In the genomic region with DNA sequence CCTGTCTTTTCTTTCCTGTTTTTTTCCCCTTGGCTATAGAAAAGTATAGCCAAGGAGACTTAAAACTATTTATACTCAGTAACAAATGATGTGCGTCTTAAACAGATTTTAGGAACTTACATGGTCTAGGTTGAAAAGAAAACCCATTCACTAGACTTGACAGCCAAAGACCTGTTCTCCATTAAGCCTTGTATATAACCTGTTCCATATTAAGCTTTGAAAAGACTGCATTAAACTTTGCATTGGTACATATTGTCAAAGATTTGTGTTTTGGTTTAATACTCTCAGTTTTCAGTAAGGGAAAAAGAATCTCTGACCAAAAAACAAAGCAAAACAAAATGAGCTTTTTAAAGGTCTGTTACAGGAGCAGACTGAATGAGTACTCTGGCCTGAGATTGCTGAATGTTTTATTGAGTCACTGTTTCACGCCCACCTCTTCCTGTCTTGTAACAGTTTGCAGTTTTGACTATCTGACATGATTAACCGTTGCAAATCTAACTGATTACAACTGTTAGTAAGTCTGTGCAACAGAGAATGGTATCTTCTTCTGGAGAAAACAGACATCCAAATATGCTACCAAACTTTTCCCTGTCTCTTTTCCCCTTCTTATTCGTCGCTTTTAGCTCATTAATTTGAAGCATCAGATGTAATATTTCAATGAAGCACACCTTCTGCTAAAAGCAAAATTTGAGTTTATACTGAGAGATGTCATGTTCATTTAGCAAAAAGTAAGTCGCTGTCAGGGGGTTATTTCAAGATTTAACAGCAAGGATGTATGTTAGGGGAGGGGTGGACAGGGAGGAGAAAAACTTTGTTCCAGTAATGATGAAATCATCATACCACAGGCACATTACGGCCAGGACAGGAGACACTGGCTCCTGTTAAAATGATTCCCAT, we compare ENCODE assay signal across 1 cellular context.
TF ChIP-seq lines count a peak whose summit lies in the region.

No MANE protein-coding gene starts in this region.

TF ChIP-seq in K562, 482 proteins besides CTCF, POLR2A, EP300 and RAD21 (continued from another document and continues in another):
- TF ChIP-seq, protein P1, sequence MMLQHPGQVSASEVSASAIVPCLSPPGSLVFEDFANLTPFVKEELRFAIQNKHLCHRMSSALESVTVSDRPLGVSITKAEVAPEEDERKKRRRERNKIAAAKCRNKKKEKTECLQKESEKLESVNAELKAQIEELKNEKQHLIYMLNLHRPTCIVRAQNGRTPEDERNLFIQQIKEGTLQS (IDR thresholded peaks at IDR 0.05), result peak; percentile 85
- TF ChIP-seq, protein P1 (CRISPR knock-in tag; conservative IDR thresholded peaks at IDR 0.05), result no peak
- TF ChIP-seq CBFB (CRISPR knock-in tag; IDR thresholded peaks at IDR 0.05) (no peak), BMI1 (IDR thresholded peaks at IDR 0.05; ENCODE audit: low read length) (no peak), OTX1 (CRISPR knock-in tag; IDR thresholded peaks at IDR 0.05) (no peak), LCOR (CRISPR knock-in tag; IDR thresholded peaks at IDR 0.05) (no peak), ILF3 (IDR thresholded peaks at IDR 0.05; ENCODE audit: borderline replicate concordance) (no peak), CC2D1A (IDR thresholded peaks at IDR 0.05) (peak; percentile 49; the same call in 1 of the 2 replicates), ZNF76 (CRISPR knock-in tag; IDR thresholded peaks at IDR 0.05; ENCODE audit: borderline replicate concordance) (no peak), PML (IDR thresholded peaks at IDR 0.05; ENCODE audit: low read length) (no peak; the same call in 1 of the 2 replicates), TAL1 (IDR thresholded peaks at IDR 0.05) (peak; percentile 43; the same call in 1 of the 2 replicates), BCL6 (CRISPR knock-in tag; IDR thresholded peaks at IDR 0.05) (no peak), FOXJ3 (CRISPR knock-in tag; IDR thresholded peaks at IDR 0.05) (no peak), NCOA1 (IDR thresholded peaks at IDR 0.05; ENCODE audit: low read depth) (peak; percentile 38; the same call in 1 of the 2 replicates), PCBP2 (IDR thresholded peaks at IDR 0.05; ENCODE audit: low read depth, low read length, poor library complexity, severe bottlenecking) (no peak), PKNOX1 (IDR thresholded peaks at IDR 0.05) (peak; percentile 86), ELF4 (CRISPR knock-in tag; IDR thresholded peaks at IDR 0.05) (no peak), SMARCC2 (IDR thresholded peaks at IDR 0.05; ENCODE audit: low read depth) (peak; percentile 78; the same call in 1 of the 2 replicates), CCNT2 (IDR thresholded peaks at IDR 0.05; ENCODE audit: borderline replicate concordance, extremely low read depth, insufficient read length, low read depth, low read length) (peak; percentile 24), ZFP91 (CRISPR knock-in tag; IDR thresholded peaks at IDR 0.05) (no peak), ZKSCAN3 (CRISPR knock-in tag; IDR thresholded peaks at IDR 0.05) (no peak), JUN (IDR thresholded peaks at IDR 0.05; ENCODE audit: borderline replicate concordance, low read depth, low read length) (no peak), JUN (CRISPR knock-in tag; IDR thresholded peaks at IDR 0.05; ENCODE audit: borderline replicate concordance) (no peak), MAZ (CRISPR knock-in tag; conservative IDR thresholded peaks at IDR 0.05 in 1 of 2, IDR thresholded peaks at IDR 0.05 in 1 of 2) (peak; percentile 39 to 40; a peak in 1 of 4 replicates), BRD4 (IDR thresholded peaks at IDR 0.05) (peak; percentile 88; the same call in 1 of the 2 replicates), SREBF1 (IDR thresholded peaks at IDR 0.05; ENCODE audit: borderline replicate concordance, low read depth, low read length) (no peak), ZNF436 (CRISPR knock-in tag; IDR thresholded peaks at IDR 0.05) (no peak), HDAC3 (IDR thresholded peaks at IDR 0.05; ENCODE audit: borderline replicate concordance, partially characterized antibody) (peak; percentile 68), TEAD4 (IDR thresholded peaks at IDR 0.05; ENCODE audit: low read length) (peak; percentile 65; the same call in 1 of the 2 replicates), TEAD4 (CRISPR knock-in tag; IDR thresholded peaks at IDR 0.05; ENCODE audit: borderline replicate concordance) (no peak), SUPT5H (IDR thresholded peaks at IDR 0.05) (no peak), PTTG1 (tag; IDR thresholded peaks at IDR 0.05; ENCODE audit: low read depth) (no peak), NR2F6 (CRISPR knock-in tag; IDR thresholded peaks at IDR 0.05) (0 out of 2 replicates have a peak, but pooled peaks have one; percentile 64), U2AF2 (optimal IDR thresholded peaks at IDR 0.05; ENCODE audit: low read depth, low read length) (no peak), HSF4 (CRISPR knock-in tag; IDR thresholded peaks at IDR 0.05; ENCODE audit: borderline replicate concordance) (no peak), XRCC3 (IDR thresholded peaks at IDR 0.05) (no peak), SMARCB1 (IDR thresholded peaks at IDR 0.05; ENCODE audit: insufficient read length, low read depth) (no peak), ZNF143 (CRISPR knock-in tag; IDR thresholded peaks at IDR 0.05) (no peak)
- TF ChIP-seq, protein P2, sequence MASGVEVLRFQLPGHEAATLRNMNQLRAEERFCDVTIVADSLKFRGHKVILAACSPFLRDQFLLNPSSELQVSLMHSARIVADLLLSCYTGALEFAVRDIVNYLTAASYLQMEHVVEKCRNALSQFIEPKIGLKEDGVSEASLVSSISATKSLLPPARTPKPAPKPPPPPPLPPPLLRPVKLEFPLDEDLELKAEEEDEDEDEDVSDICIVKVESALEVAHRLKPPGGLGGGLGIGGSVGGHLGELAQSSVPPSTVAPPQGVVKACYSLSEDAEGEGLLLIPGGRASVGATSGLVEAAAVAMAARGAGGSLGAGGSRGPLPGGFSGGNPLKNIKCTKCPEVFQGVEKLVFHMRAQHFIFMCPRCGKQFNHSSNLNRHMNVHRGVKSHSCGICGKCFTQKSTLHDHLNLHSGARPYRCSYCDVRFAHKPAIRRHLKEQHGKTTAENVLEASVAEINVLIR (CRISPR knock-in tag; IDR thresholded peaks at IDR 0.05), result 0 out of 2 replicates have a peak, but pooled peaks have one; percentile 17
- TF ChIP-seq, protein P3, sequence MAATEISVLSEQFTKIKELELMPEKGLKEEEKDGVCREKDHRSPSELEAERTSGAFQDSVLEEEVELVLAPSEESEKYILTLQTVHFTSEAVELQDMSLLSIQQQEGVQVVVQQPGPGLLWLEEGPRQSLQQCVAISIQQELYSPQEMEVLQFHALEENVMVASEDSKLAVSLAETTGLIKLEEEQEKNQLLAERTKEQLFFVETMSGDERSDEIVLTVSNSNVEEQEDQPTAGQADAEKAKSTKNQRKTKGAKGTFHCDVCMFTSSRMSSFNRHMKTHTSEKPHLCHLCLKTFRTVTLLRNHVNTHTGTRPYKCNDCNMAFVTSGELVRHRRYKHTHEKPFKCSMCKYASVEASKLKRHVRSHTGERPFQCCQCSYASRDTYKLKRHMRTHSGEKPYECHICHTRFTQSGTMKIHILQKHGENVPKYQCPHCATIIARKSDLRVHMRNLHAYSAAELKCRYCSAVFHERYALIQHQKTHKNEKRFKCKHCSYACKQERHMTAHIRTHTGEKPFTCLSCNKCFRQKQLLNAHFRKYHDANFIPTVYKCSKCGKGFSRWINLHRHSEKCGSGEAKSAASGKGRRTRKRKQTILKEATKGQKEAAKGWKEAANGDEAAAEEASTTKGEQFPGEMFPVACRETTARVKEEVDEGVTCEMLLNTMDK (IDR thresholded peaks at IDR 0.05; ENCODE audit: borderline replicate concordance, insufficient read depth, low read depth, low read length, poor library complexity, severe bottlenecking), result no peak
- TF ChIP-seq, protein P4, sequence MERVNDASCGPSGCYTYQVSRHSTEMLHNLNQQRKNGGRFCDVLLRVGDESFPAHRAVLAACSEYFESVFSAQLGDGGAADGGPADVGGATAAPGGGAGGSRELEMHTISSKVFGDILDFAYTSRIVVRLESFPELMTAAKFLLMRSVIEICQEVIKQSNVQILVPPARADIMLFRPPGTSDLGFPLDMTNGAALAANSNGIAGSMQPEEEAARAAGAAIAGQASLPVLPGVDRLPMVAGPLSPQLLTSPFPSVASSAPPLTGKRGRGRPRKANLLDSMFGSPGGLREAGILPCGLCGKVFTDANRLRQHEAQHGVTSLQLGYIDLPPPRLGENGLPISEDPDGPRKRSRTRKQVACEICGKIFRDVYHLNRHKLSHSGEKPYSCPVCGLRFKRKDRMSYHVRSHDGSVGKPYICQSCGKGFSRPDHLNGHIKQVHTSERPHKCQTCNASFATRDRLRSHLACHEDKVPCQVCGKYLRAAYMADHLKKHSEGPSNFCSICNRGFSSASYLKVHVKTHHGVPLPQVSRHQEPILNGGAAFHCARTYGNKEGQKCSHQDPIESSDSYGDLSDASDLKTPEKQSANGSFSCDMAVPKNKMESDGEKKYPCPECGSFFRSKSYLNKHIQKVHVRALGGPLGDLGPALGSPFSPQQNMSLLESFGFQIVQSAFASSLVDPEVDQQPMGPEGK (CRISPR knock-in tag; IDR thresholded peaks at IDR 0.05; ENCODE audit: borderline replicate concordance), result no peak
- TF ChIP-seq, protein P5, sequence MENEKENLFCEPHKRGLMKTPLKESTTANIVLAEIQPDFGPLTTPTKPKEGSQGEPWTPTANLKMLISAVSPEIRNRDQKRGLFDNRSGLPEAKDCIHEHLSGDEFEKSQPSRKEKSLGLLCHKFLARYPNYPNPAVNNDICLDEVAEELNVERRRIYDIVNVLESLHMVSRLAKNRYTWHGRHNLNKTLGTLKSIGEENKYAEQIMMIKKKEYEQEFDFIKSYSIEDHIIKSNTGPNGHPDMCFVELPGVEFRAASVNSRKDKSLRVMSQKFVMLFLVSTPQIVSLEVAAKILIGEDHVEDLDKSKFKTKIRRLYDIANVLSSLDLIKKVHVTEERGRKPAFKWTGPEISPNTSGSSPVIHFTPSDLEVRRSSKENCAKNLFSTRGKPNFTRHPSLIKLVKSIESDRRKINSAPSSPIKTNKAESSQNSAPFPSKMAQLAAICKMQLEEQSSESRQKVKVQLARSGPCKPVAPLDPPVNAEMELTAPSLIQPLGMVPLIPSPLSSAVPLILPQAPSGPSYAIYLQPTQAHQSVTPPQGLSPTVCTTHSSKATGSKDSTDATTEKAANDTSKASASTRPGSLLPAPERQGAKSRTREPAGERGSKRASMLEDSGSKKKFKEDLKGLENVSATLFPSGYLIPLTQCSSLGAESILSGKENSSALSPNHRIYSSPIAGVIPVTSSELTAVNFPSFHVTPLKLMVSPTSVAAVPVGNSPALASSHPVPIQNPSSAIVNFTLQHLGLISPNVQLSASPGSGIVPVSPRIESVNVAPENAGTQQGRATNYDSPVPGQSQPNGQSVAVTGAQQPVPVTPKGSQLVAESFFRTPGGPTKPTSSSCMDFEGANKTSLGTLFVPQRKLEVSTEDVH (IDR thresholded peaks at IDR 0.05; ENCODE audit: low read depth, partially characterized antibody), result no peak
- TF ChIP-seq, protein P6, sequence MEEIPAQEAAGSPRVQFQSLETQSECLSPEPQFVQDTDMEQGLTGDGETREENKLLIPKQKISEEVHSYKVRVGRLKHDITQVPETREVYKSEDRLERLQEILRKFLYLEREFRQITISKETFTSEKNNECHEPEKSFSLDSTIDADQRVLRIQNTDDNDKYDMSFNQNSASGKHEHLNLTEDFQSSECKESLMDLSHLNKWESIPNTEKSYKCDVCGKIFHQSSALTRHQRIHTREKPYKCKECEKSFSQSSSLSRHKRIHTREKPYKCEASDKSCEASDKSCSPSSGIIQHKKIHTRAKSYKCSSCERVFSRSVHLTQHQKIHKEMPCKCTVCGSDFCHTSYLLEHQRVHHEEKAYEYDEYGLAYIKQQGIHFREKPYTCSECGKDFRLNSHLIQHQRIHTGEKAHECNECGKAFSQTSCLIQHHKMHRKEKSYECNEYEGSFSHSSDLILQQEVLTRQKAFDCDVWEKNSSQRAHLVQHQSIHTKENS (CRISPR knock-in tag; IDR thresholded peaks at IDR 0.05), result no peak
